Comparison of ENCODE assay signal across 22 cellular contexts in genomic region chr4:121304843-121305348, GRCh38.
DNase-seq lines count a peak whose midpoint lies in the region; ATAC-seq, FAIRE-seq and TF ChIP-seq lines count a peak whose summit lies in the region.
"Had no signal": no experiment of that assay in that cellular context is flagged by ENCODE, and none has a peak within 500 bp of the region (broad histone marks: within the 10 kb centered on the region; RNA-seq: fewer than 3 reads in every experiment).

No MANE protein-coding gene starts in this region.

- TF ChIP-seq EP300 in HepG2 (IDR thresholded peaks at IDR 0.05; ENCODE audit: low read depth in 2 of 2, low read length in 2 of 2) (no peak), HepG2 (CRISPR knock-in tag; IDR thresholded peaks at IDR 0.05; ENCODE audit: borderline replicate concordance) (no peak)

- ATAC-seq in right lobe of liver (peak; percentile 29 to 91 (median 47)), HepG2 (no peak), left lung (peak; percentile 46)
- ATAC-seq: GM23338, T-cell had no signal

- WGBS in right lobe of liver (ENCODE audit: insufficient coverage, low coverage, low lambda C conversion rate, missing lambda C conversion rate) = 22% methylated on average over 1 of the region's 1 CpG
- WGBS in HepG2 (ENCODE audit: low lambda C conversion rate) = 0% methylated on average over 1 of the region's 1 CpG
- WGBS in neuronal stem cell (ENCODE audit: extremely low coverage in 2 of 2, insufficient read length in 2 of 2, insufficient replicate concordance in 1 of 2), 2 donors = no CpG with 5 or more reads among the region's 1 CpG

- H2BK5ac ChIP-seq in neuronal stem cell (ENCODE audit: low read length) = no peak overlapping the region

- no peak for TF ChIP-seq POLR2A in right lobe of liver (IDR thresholded peaks at IDR 0.05)
- TF ChIP-seq POLR2A in HepG2 (IDR thresholded peaks at IDR 0.05; ENCODE audit: insufficient read depth in 1 of 2, low read depth in 2 of 2, low read length in 2 of 2) = no peak

- H3K18ac ChIP-seq in neuronal stem cell (ENCODE audit: low read length) = no peak overlapping the region

- intact Hi-C loops in right lobe of liver (cut with DNase I) (no loop called here), HepG2 (cut with micrococcal nuclease; ENCODE audit: unreplicated experiment) (loop anchor here (5.0 kb wide), 1 partner anchor 113 kb away; no protein-coding TSS in a partner anchor), left lung (cut with DNase I) (no loop called here)

- H3K79me2 ChIP-seq in HepG2 (ENCODE audit: insufficient read depth, low read length) (no peaks in the 10 kb centered on the region), Karpas-422 (ENCODE audit: low read length) (no peaks in the 10 kb centered on the region)

- H2AFZ ChIP-seq in HepG2 (ENCODE audit: low read length) (no peak overlapping the region), Karpas-422 (ENCODE audit: low read length) (no peak overlapping the region), neuronal stem cell (ENCODE audit: low read length) (no peak overlapping the region)
- H2AFZ ChIP-seq: GM23338 had no signal

- H3K23ac ChIP-seq in neuronal stem cell (ENCODE audit: low read depth, low read length, poor library complexity) = no peak overlapping the region

- H3K9ac ChIP-seq in HepG2 (ENCODE audit: insufficient read depth, low read depth, low read length) (no peak overlapping the region), Karpas-422 (ENCODE audit: low read length) (no peak overlapping the region), neuronal stem cell (ENCODE audit: low read depth, low read length, poor library complexity) (no peak overlapping the region)
- H3K9ac ChIP-seq: SK-N-SH had no signal

- CTCF ChIA-PET in HepG2 (lab: Yijun Ruan, JAX; ENCODE audit: low intra/inter-chr PET ratio, low total read pairs) = no interaction called here

- H3K27me3 ChIP-seq in right lobe of liver (no peaks in the 10 kb centered on the region), HepG2 (ENCODE audit: control insufficient read depth in 1 of 2, insufficient read depth in 2 of 2, low read length in 2 of 2) (no peaks in the 10 kb centered on the region), Karpas-422 (ENCODE audit: low read length) (no peaks in the 10 kb centered on the region), left lung (no peaks in the 10 kb centered on the region), neuronal stem cell (ENCODE audit: control insufficient read depth in 3 of 3, insufficient read depth in 3 of 3, low read depth in 1 of 3, low read length in 3 of 3) (no peaks in the 10 kb centered on the region)

- H3K36me3 ChIP-seq in right lobe of liver = no peaks in the 10 kb centered on the region
- no peaks in the 10 kb centered on the region for H3K36me3 ChIP-seq in HepG2 (replicated peaks in 1 of 2; ENCODE audit: control insufficient read depth in 1 of 2, insufficient read depth in 2 of 2, low read length in 2 of 2)
- H3K36me3 ChIP-seq in Karpas-422 (ENCODE audit: insufficient read depth, low read length) = no peaks in the 10 kb centered on the region
- H3K36me3 ChIP-seq in left lung = no peaks in the 10 kb centered on the region
- no peaks in the 10 kb centered on the region for H3K36me3 ChIP-seq in neuronal stem cell (replicated peaks in 1 of 2; ENCODE audit: control insufficient read depth in 2 of 2, insufficient read depth in 2 of 2, low read length in 2 of 2)

- H3K4me2 ChIP-seq in HepG2 (ENCODE audit: low read depth, low read length) = no peak overlapping the region
- no peak overlapping the region for H3K4me2 ChIP-seq in Karpas-422 (ENCODE audit: low read depth, low read length, poor library complexity, severe bottlenecking)
- no peak overlapping the region for H3K4me2 ChIP-seq in neuronal stem cell (ENCODE audit: insufficient read depth, low read length, poor library complexity, severe bottlenecking)
- H3K4me2 ChIP-seq: GM23338, SK-N-SH had no signal

- POLR2A ChIA-PET in HepG2 (lab: Yijun Ruan, JAX) = no interaction called here

- no peak overlapping the region for H4K8ac ChIP-seq in neuronal stem cell (ENCODE audit: low read depth, low read length)

- DNase-seq in right lobe of liver = no peak
- DNase-seq in HepG2 (ENCODE audit: low spot score) = no peak
- DNase-seq in Karpas-422 = peak; percentile 16
- DNase-seq in left lung = no peak
- DNase-seq in activated T-cell treated with anti-CD3 and anti-CD28 coated beads for 4 hours = no peak
- no peak for DNase-seq in NCI-H1092 treated with DMSO at 0.1 percent for 48 hours (lab: John Stamatoyannopoulos, UW)
- no peak for DNase-seq in neuronal stem cell (ENCODE audit: low spot score)
- DNase-seq in NCI-H146 treated with DMSO at 0.1 percent for 48 hours (lab: John Stamatoyannopoulos, UW; ENCODE audit: unreplicated experiment) = no peak
- DNase-seq: DMS153, GF-D8, HCEC 1CT, KBM-7, NCI-H187, NCI-H2227 treated with DMSO at 0.1 percent for 48 hours, NCI-H524, NCI-H82, OCI-M1, SHP77 treated with DMSO at 0.1 percent for 48 hours, SK-N-SH, T-cell had no signal

- in situ Hi-C loops in HepG2 (cut with HindIII; ENCODE audit: extremely low pct_ligation_motif_present, low pct_unique_long_range_greater_than_20kb) = no loop called here

- no peak overlapping the region for H3K4ac ChIP-seq in neuronal stem cell (ENCODE audit: low read length)

- H2AK5ac ChIP-seq in neuronal stem cell (ENCODE audit: low read depth, low read length) = no peak overlapping the region

- H3K9me3 ChIP-seq in right lobe of liver (no peaks in the 10 kb centered on the region), HepG2 (ENCODE audit: low read length) (no peaks in the 10 kb centered on the region), Karpas-422 (ENCODE audit: low read length) (no peaks in the 10 kb centered on the region), left lung (no peaks in the 10 kb centered on the region), neuronal stem cell (replicated peaks in 1 of 2; ENCODE audit: control insufficient read depth in 2 of 2, insufficient read depth in 1 of 2, low read depth in 1 of 2, low read length in 2 of 2) (no peaks in the 10 kb centered on the region)
- H3K9me3 ChIP-seq: SK-N-SH had no signal

- no peak for TF ChIP-seq RAD21 in HepG2 (CRISPR knock-in tag; IDR thresholded peaks at IDR 0.05)

- no peak overlapping the region for H2BK120ac ChIP-seq in neuronal stem cell (ENCODE audit: low read depth, low read length)

- no peaks in the 10 kb centered on the region for H3K79me1 ChIP-seq in neuronal stem cell (ENCODE audit: low read depth, low read length)

- H3K27ac ChIP-seq in right lobe of liver = no peak overlapping the region
- no peak overlapping the region for H3K27ac ChIP-seq in HepG2 (ENCODE audit: extremely low read length, insufficient read depth, low read length)
- no peak overlapping the region for H3K27ac ChIP-seq in Karpas-422 (ENCODE audit: low read length)
- H3K27ac ChIP-seq in left lung = no peak overlapping the region
- H3K27ac ChIP-seq in neuronal stem cell (replicated peaks; ENCODE audit: low read length) = no peak overlapping the region
- H3K27ac ChIP-seq: 22Rv1 had no signal

- no peak overlapping the region for H3K4me3 ChIP-seq in right lobe of liver
- H3K4me3 ChIP-seq in HepG2 (replicated peaks in 1 of 3; ENCODE audit: insufficient read depth in 1 of 3, low read depth in 2 of 3, low read length in 3 of 3) = no peak overlapping the region
- H3K4me3 ChIP-seq in Karpas-422 (ENCODE audit: low read length) = no peak overlapping the region
- no peak overlapping the region for H3K4me3 ChIP-seq in left lung
- H3K4me3 ChIP-seq in neuronal stem cell (ENCODE audit: low read length in 2 of 2) = no peak overlapping the region
- H3K4me3 ChIP-seq: GM23338 had no signal

- H3K14ac ChIP-seq in neuronal stem cell (ENCODE audit: low read length) = no peak overlapping the region

- TF ChIP-seq CTCF in right lobe of liver (IDR thresholded peaks at IDR 0.05) (no peak), HepG2 (CRISPR knock-in tag; IDR thresholded peaks at IDR 0.05) (no peak), left lung (IDR thresholded peaks at IDR 0.05) (no peak)

- no peaks in the 10 kb centered on the region for H3K4me1 ChIP-seq in right lobe of liver
- H3K4me1 ChIP-seq in HepG2 (ENCODE audit: insufficient read depth, low read length) = no peaks in the 10 kb centered on the region
- no peaks in the 10 kb centered on the region for H3K4me1 ChIP-seq in Karpas-422 (ENCODE audit: low read length)
- H3K4me1 ChIP-seq in left lung = no peaks in the 10 kb centered on the region
- H3K4me1 ChIP-seq in neuronal stem cell (ENCODE audit: control insufficient read depth in 2 of 2, insufficient read depth in 1 of 2, low read depth in 1 of 2, low read length in 2 of 2) = no peaks in the 10 kb centered on the region

- H3K9me2 ChIP-seq in Karpas-422 (replicated peaks; ENCODE audit: insufficient read depth, low read length) = no peaks in the 10 kb centered on the region
- H3K9me2 ChIP-seq: SK-N-SH had no signal

- H2BK15ac ChIP-seq in neuronal stem cell (ENCODE audit: low read length) = no peak overlapping the region

- H2BK12ac ChIP-seq in neuronal stem cell (ENCODE audit: low read length) = no peak overlapping the region

- H4K91ac ChIP-seq in neuronal stem cell (ENCODE audit: low read depth, low read length, poor library complexity) = no peak overlapping the region

- H4K20me1 ChIP-seq in HepG2 (ENCODE audit: insufficient read depth, low read length) (no peaks in the 10 kb centered on the region), Karpas-422 (ENCODE audit: insufficient read depth, low read depth, low read length) (no peaks in the 10 kb centered on the region)

- no TSS peak for BruUV-seq in HepG2 (replicated peaks; lab: Mats Ljungman, UMichigan)

- FAIRE-seq in HepG2 (lab: Jason Lieb, UNC) = no peak

TF ChIP-seq in HepG2, 621 proteins besides CTCF, POLR2A, EP300 and RAD21:
- TF ChIP-seq TFAP4 (IDR thresholded peaks at IDR 0.05; ENCODE audit: borderline replicate concordance, low read depth) = no peak
- no peak for TF ChIP-seq SKI (IDR thresholded peaks at IDR 0.05; ENCODE audit: partially characterized antibody)
- no peak for TF ChIP-seq SIX1 (CRISPR knock-in tag; IDR thresholded peaks at IDR 0.05; ENCODE audit: borderline replicate concordance)
- no peak for TF ChIP-seq SRSF4 (IDR thresholded peaks at IDR 0.05; ENCODE audit: low read depth, low read length, poor library complexity, severe bottlenecking)
- no peak for TF ChIP-seq PRMT3 (CRISPR knock-in tag; IDR thresholded peaks at IDR 0.05; ENCODE audit: borderline replicate concordance, low read depth)
- no peak for TF ChIP-seq MED8 (CRISPR knock-in tag; IDR thresholded peaks at IDR 0.05; ENCODE audit: insufficient replicate concordance)
- no peak for TF ChIP-seq TEAD3 (CRISPR knock-in tag; optimal IDR thresholded peaks at IDR 0.05; ENCODE audit: borderline replicate concordance)
- no peak for TF ChIP-seq EZH2 (conservative IDR thresholded peaks at IDR 0.05; ENCODE audit: low read depth, low read length)
TF ChIP-seq in HepG2: peak in this region for 0.
